ENCODE assay signal across 8 cellular contexts in genomic region chr5:177133119-177133844, GRCh38. TPM values are rescaled to one million over a fixed set of nuclear protein-coding genes. Genes with fewer than 3 reads are reported as not detected.
A peak's percentile ranks its signal among the peaks of the same experiment; 100 is the strongest.
DNase-seq lines count a peak whose midpoint lies in the region; ATAC-seq lines count a peak whose summit lies in the region.

Gene NSD1 (plus strand): TSS chr5:177133773. CDS start chr5:177135104, 1,331 bp downstream.

- peaks cover 28% of the 10 kb centered on the region for H3K4me1 ChIP-seq in ACC112 (ENCODE audit: control insufficient read depth, insufficient read depth, low read length, unreplicated experiment)

- peaks cover 37% of the 10 kb centered on the region for H3K79me2 ChIP-seq in ACC112 (ENCODE audit: control insufficient read depth, insufficient read depth, low read length, unreplicated experiment)

- H3K36me3 ChIP-seq in ACC112 (ENCODE audit: insufficient read depth, low read length) = peaks cover 13% of the 10 kb centered on the region

- peak; percentile 38 for ATAC-seq in GM18858 (IDR thresholded peaks at IDR 0.05; ENCODE audit: unreplicated experiment)
- peak; percentile 53 for ATAC-seq in HG03066 (IDR thresholded peaks at IDR 0.05; ENCODE audit: low read depth, unreplicated experiment)

- H3K27ac ChIP-seq in ACC112 (ENCODE audit: low read depth, low read length) = peak within 1 kb of the TSS; percentile 29; the same call in 1 of the 2 replicates

- peak within 1 kb of the TSS; percentile 97 for H2AFZ ChIP-seq in ACC112 (ENCODE audit: low read length, unreplicated experiment)

- H3K4me3 ChIP-seq in ACC112 (ENCODE audit: low read depth, low read length) = peak within 1 kb of the TSS; percentile 82

- peak; percentile 96 for DNase-seq in NCI-H69 (lab: John Stamatoyannopoulos, UW)
- DNase-seq in activated CD8-positive, alpha-beta memory T cell treated with anti-CD3 and anti-CD28 coated beads, Interleukin-2, amount 50 U/mL, for 1 hour (ENCODE audit: extremely low read depth) = peak; percentile 56
- peak; percentile 94 for DNase-seq in midbrain (lab: John Stamatoyannopoulos, UW)
- peak; percentile 73 to 87 for DNase-seq in stimulated activated CD8-positive, alpha-beta memory T cell treated with anti-CD3 and anti-CD28 coated beads, Interleukin-15, amount 100 ng/mL, for 4 hours (ENCODE audit: low read depth in 2 of 2)

- no peaks in the 10 kb centered on the region for H3K27me3 ChIP-seq in ACC112 (ENCODE audit: insufficient read depth, low read length)

- in situ Hi-C loops in endometrial microvascular endothelial cells (cut with HindIII; ENCODE audit: inconsistent ontology term, low pct_unique_long_range_greater_than_20kb, low sequenced_read_pairs) = no loop called here

RNA-seq across cellular contexts. Expression of gene NSD1, which starts in this region (rescaled TPM):
- 34.3 TPM for total RNA-seq in endometrial microvascular endothelial cells (ENCODE audit: inconsistent ontology term)

Comparison
In these comparisons a context has a peak if more than half of its experiments do, and no peak if none do; other contexts are left out.
1. Peak in every context shown above with its lines: DNase-seq, ATAC-seq, H3K4me3 ChIP-seq and H3K27ac ChIP-seq.